Comparison of ENCODE assay signal across 6 cellular contexts in genomic region chr10:46087381-46087780, GRCh38. TPM values are rescaled to one million over a fixed set of nuclear protein-coding genes. Genes with fewer than 3 reads are reported as not detected.
"Had no signal": no experiment of that assay in that cellular context is flagged by ENCODE, and none has a peak within 500 bp of the region (broad histone marks: within the 10 kb centered on the region; RNA-seq: fewer than 3 reads in every experiment).

No MANE protein-coding gene starts in this region.

RNA-seq across cellular contexts. Expression of gene MSMB, which starts 41.3 kb away (rescaled TPM):
- total RNA-seq: GM23248, GM23338, H1, H4, H7, H9 had no signal
